In genomic region chr2:54466880-54467279, GRCh38 we compare ENCODE assay signal across 1 cellular context.
TF ChIP-seq lines count a peak whose summit lies in the region.

No MANE protein-coding gene starts in this region.

TF ChIP-seq in K562, 482 proteins besides CTCF, POLR2A, EP300 and RAD21:
- TF ChIP-seq MGA (IDR thresholded peaks at IDR 0.05), result no peak
- no peak for TF ChIP-seq ZBTB33 (CRISPR knock-in tag; IDR thresholded peaks at IDR 0.05)
- no peak for TF ChIP-seq ZNF384 (IDR thresholded peaks at IDR 0.05; ENCODE audit: low read depth, low read length)
- no peak for TF ChIP-seq MLX (CRISPR knock-in tag; conservative IDR thresholded peaks at IDR 0.05)
- no peak for TF ChIP-seq TAF9B (IDR thresholded peaks at IDR 0.05; ENCODE audit: partially characterized antibody)
- TF ChIP-seq ZNF436 (CRISPR knock-in tag; IDR thresholded peaks at IDR 0.05), result no peak
- no peak for TF ChIP-seq DEAF1 (CRISPR knock-in tag; IDR thresholded peaks at IDR 0.05)
- TF ChIP-seq ATF7 (IDR thresholded peaks at IDR 0.05), result no peak
- TF ChIP-seq KHSRP (IDR thresholded peaks at IDR 0.05), result no peak
- TF ChIP-seq HDAC8 (tag; IDR thresholded peaks at IDR 0.05), result no peak
- TF ChIP-seq DNMT1 (IDR thresholded peaks at IDR 0.05), result no peak
- no peak for TF ChIP-seq HCFC1 (IDR thresholded peaks at IDR 0.05; ENCODE audit: low read depth, low read length)
- no peak for TF ChIP-seq ZKSCAN8 (CRISPR knock-in tag; IDR thresholded peaks at IDR 0.05)
- TF ChIP-seq NR1H2 (CRISPR knock-in tag; IDR thresholded peaks at IDR 0.05), result no peak
- TF ChIP-seq E2F3 (CRISPR knock-in tag; IDR thresholded peaks at IDR 0.05), result no peak
- no peak for TF ChIP-seq NFIX (CRISPR knock-in tag; IDR thresholded peaks at IDR 0.05; ENCODE audit: low read depth)
- TF ChIP-seq ZC3H4 (CRISPR knock-in tag; IDR thresholded peaks at IDR 0.05; ENCODE audit: borderline replicate concordance), result no peak
- no peak for TF ChIP-seq ZNF217 (CRISPR knock-in tag; IDR thresholded peaks at IDR 0.05)
- TF ChIP-seq SPI1 (IDR thresholded peaks at IDR 0.05; ENCODE audit: borderline replicate concordance, low read depth, low read length), result no peak
